21 cellular contexts compared by ENCODE assay signal in the genomic region with DNA sequence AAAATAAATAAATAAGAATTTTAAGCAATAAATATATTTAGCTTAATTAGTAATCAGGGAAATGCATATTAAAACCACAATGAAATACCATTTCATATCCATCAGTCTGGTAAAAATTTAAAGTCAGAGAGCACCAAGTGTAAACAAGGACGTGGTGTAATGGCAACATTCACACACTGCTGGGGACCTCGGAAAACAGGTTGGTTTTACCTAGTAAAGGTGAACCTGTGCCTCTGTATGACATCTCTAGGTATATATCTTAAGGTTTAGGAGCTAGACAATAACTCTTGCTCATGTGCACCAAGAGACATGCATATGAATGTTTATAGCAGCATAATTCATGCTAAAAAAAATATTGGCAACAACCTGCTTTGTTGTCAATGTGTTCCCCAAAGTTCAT.
DNase-seq lines count a peak whose midpoint lies in the region; ATAC-seq and TF ChIP-seq lines count a peak whose summit lies in the region.
"Had no signal": no experiment of that assay in that cellular context is flagged by ENCODE, and none has a peak within 500 bp of the region (broad histone marks: within the 10 kb centered on the region; RNA-seq: fewer than 3 reads in every experiment).

No MANE protein-coding gene starts in this region.

- ATAC-seq in effector memory CD8-positive, alpha-beta T cell (replicated peaks) = no peak
- no peak for ATAC-seq in HG02571 (IDR thresholded peaks at IDR 0.05; ENCODE audit: unreplicated experiment)
- ATAC-seq: esophagus mucosa had no signal

- H3K4me1 ChIP-seq in stomach smooth muscle (ENCODE audit: control insufficient read depth, insufficient read depth, low read length) = peaks cover 22% of the 10 kb centered on the region

- peaks cover 44% of the 10 kb centered on the region for H4K20me1 ChIP-seq in SU-DHL-6 (ENCODE audit: low read depth, low read length)

- no peaks in the 10 kb centered on the region for H3K27me3 Mint-ChIP-seq in activated T-cell treated with anti-CD3 and anti-CD28 coated beads, Interleukin-2, amount 50 U/mL, for 24 hours
- no peaks in the 10 kb centered on the region for H3K27me3 Mint-ChIP-seq in effector memory CD8-positive, alpha-beta T cell

- no peak overlapping the region for H3K4me3 Mint-ChIP-seq in activated T-cell treated with anti-CD3 and anti-CD28 coated beads, Interleukin-2, amount 50 U/mL, for 24 hours
- peak overlapping the region in 1 of 2 donors; percentile 29 for H3K4me3 Mint-ChIP-seq in effector memory CD8-positive, alpha-beta T cell
- H3K4me3 Mint-ChIP-seq: T-helper 2 cell treated with Interferon-gamma antibody and Interleukin-4, amounts not matched to agents 5 μg/mL and 100 μg/mL, for 36 hours had no signal

- H3K36me3 Mint-ChIP-seq in activated T-cell treated with anti-CD3 and anti-CD28 coated beads, Interleukin-2, amount 50 U/mL, for 24 hours (ENCODE audit: low read depth) = peaks cover 79% of the 10 kb centered on the region
- H3K36me3 Mint-ChIP-seq in effector memory CD8-positive, alpha-beta T cell (ENCODE audit: insufficient read depth) = peaks cover 82% of the 10 kb centered on the region

- H3K9me3 ChIP-seq in SU-DHL-6 (ENCODE audit: insufficient read depth, low read length) (no peaks in the 10 kb centered on the region), stomach smooth muscle (ENCODE audit: control insufficient read depth in 2 of 2, low read length in 2 of 2) (peaks cover 0 to 3% of the 10 kb centered on the region in 2 donors)
- H3K9me3 ChIP-seq: suprapubic skin, vagina had no signal

- peaks cover 9% of the 10 kb centered on the region for H3K9me3 Mint-ChIP-seq in activated T-cell treated with anti-CD3 and anti-CD28 coated beads, Interleukin-2, amount 50 U/mL, for 24 hours
- peaks cover 0 to 7% of the 10 kb centered on the region in 2 donors for H3K9me3 Mint-ChIP-seq in effector memory CD8-positive, alpha-beta T cell

- no peak overlapping the region for H3K4me3 ChIP-seq in SU-DHL-6 (ENCODE audit: insufficient read depth, low read length, poor library complexity, severe bottlenecking)
- no peak overlapping the region for H3K4me3 ChIP-seq in stomach smooth muscle (ENCODE audit: low read length in 2 of 2)
- H3K4me3 ChIP-seq: lung, SJSA1, suprapubic skin, vagina had no signal

- H3K27me3 ChIP-seq in SU-DHL-6 (ENCODE audit: low read length) (no peaks in the 10 kb centered on the region), stomach smooth muscle (ENCODE audit: control insufficient read depth in 1 of 2, insufficient read depth in 2 of 2, low read length in 2 of 2) (no peaks in the 10 kb centered on the region)
- H3K27me3 ChIP-seq: SJSA1, suprapubic skin, vagina had no signal

- peaks cover 97% of the 10 kb centered on the region for H3K79me2 ChIP-seq in SU-DHL-6 (ENCODE audit: insufficient read depth, low read length)

- no peak overlapping the region for H2AFZ ChIP-seq in SU-DHL-6 (ENCODE audit: low read depth, low read length, severe bottlenecking)

- no peak for DNase-seq in activated T-cell treated with anti-CD3 and anti-CD28 coated beads, Interleukin-2, amount 50 U/mL, for 24 hours
- DNase-seq in activated T-cell treated with anti-CD3 and anti-CD28 coated beads for 4 hours (no peak), NCI-H345 treated with DMSO at 0.1 percent for 48 hours (lab: John Stamatoyannopoulos, UW; ENCODE audit: unreplicated experiment) (no peak), HuH-7.5 (ENCODE audit: low spot score) (no peak)
- DNase-seq in effector memory CD8-positive, alpha-beta T cell = no peak
- DNase-seq: activated naive CD4-positive, alpha-beta T cell treated with anti-CD3 and anti-CD28 coated beads, Interleukin-2, amount 50 U/mL, for 16 hours; effector CD4-positive, alpha-beta T cell; kidney; NCI-H1092 treated with DMSO at 0.1 percent for 48 hours; NCI-H2081; retina; stimulated activated CD4-positive, alpha-beta T cell treated with anti-CD3 and anti-CD28 coated beads, Interleukin-12 subunit alpha, Interleukin-12 subunit beta, amount 100 ng/mL, for 4 hours had no signal

- no peak for TF ChIP-seq CTCF in SU-DHL-6 (IDR thresholded peaks at IDR 0.05; ENCODE audit: insufficient read depth, low read length, poor library complexity, severe bottlenecking)

- H3K36me3 ChIP-seq in SU-DHL-6 (ENCODE audit: low read length) = peaks cover 4% of the 10 kb centered on the region; the same call in 1 of the 2 replicates
- H3K36me3 ChIP-seq in stomach smooth muscle (ENCODE audit: control insufficient read depth in 2 of 2, insufficient read depth in 2 of 2, low read length in 2 of 2) = peaks cover 0 to 2% of the 10 kb centered on the region in 2 donors
- H3K36me3 ChIP-seq: vagina had no signal

- peak overlapping the region; percentile 77 for H3K27ac Mint-ChIP-seq in activated T-cell treated with anti-CD3 and anti-CD28 coated beads, Interleukin-2, amount 50 U/mL, for 24 hours
- peak overlapping the region; percentile 96 to 97 for H3K27ac Mint-ChIP-seq in effector memory CD8-positive, alpha-beta T cell

- no peak overlapping the region for H3K4me2 ChIP-seq in SU-DHL-6 (ENCODE audit: low read depth, low read length, poor library complexity, severe bottlenecking)

- peak overlapping the region; percentile 42; the same call in 1 of the 2 replicates for H3K27ac ChIP-seq in SU-DHL-6 (ENCODE audit: low read depth, low read length)
- peak overlapping the region; percentile 8 for H3K27ac ChIP-seq in stomach smooth muscle (ENCODE audit: low read length)
- H3K27ac ChIP-seq: SJSA1, suprapubic skin, vagina had no signal

- H3K9me2 ChIP-seq in SU-DHL-6 (replicated peaks; ENCODE audit: insufficient read depth, low read length) = no peaks in the 10 kb centered on the region

- H3F3A ChIP-seq in SU-DHL-6 (ENCODE audit: insufficient read depth) = peaks cover 53% of the 10 kb centered on the region

- peaks cover 82% of the 10 kb centered on the region for H3K4me1 Mint-ChIP-seq in activated T-cell treated with anti-CD3 and anti-CD28 coated beads, Interleukin-2, amount 50 U/mL, for 24 hours (ENCODE audit: low read depth)
- H3K4me1 Mint-ChIP-seq in effector memory CD8-positive, alpha-beta T cell (ENCODE audit: low read depth in 2 of 2) = peaks cover 50 to 63% of the 10 kb centered on the region in 2 donors

- H3K9ac ChIP-seq in SU-DHL-6 (ENCODE audit: low read length) = no peak overlapping the region
- H3K9ac ChIP-seq in stomach smooth muscle (ENCODE audit: low read length in 2 of 2) = no peak overlapping the region
